8 cellular contexts compared by ENCODE assay signal in the genomic region with DNA sequence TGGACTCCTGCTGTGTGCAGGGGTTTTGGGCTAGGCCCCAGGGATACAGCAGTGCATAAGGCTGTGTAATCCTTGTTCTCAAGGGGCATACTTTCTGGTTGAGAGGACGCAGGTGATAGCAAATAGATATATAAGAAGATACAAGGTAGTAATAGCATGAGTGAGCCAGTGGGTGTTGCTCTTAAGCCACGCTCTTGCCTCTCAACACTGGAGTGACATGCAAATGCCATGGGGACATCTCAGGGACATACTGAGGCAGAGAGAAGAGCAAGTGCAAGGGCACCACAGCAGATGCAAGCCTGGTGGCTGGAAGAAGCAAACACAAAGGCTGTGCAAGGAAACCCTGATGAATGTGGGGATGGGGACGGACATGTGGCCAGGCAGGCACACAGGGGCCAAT.
DNase-seq lines count a peak whose midpoint lies in the region; ATAC-seq and TF ChIP-seq lines count a peak whose summit lies in the region.

No MANE protein-coding gene starts in this region.

- H3K4me1 ChIP-seq in Loucy (ENCODE audit: insufficient read depth, low read length, poor library complexity, severe bottlenecking): peaks cover 49% of the 10 kb centered on the region

- ATAC-seq in GM18511 (IDR thresholded peaks at IDR 0.05; ENCODE audit: unreplicated experiment) (no peak), HG03520 (IDR thresholded peaks at IDR 0.05; ENCODE audit: unreplicated experiment) (no peak)

- H3K4me3 ChIP-seq in AG09309 (ENCODE audit: control insufficient read depth, low read depth, low read length) (no peak overlapping the region), GM12875 (ENCODE audit: low read depth, low read length) (no peak overlapping the region), Loucy (ENCODE audit: low read length, poor library complexity, severe bottlenecking) (no peak overlapping the region)

- no peaks in the 10 kb centered on the region for H3K9me2 ChIP-seq in Loucy (replicated peaks; ENCODE audit: low read depth, low read length)

- no peak for DNase-seq in AG09309 (ENCODE audit: low read depth)
- DNase-seq in activated CD4-positive, alpha-beta T cell treated with anti-CD3 and anti-CD28 coated beads, Interleukin-2, amount 50 U/mL, for 1 hour: peak; percentile 17
- DNase-seq in kidney tubule cell (ENCODE audit: low spot score): peak; percentile 32
- no peak for DNase-seq in A172 (ENCODE audit: low spot score)

- H3K9ac ChIP-seq in Loucy (ENCODE audit: low read depth, low read length, poor library complexity, severe bottlenecking): no peak overlapping the region

- TF ChIP-seq CTCF in AG09309 (IDR thresholded peaks at IDR 0.05; ENCODE audit: control insufficient read depth, insufficient read depth, low read depth, low read length, missing control alignments) (peak; percentile 64), GM12875 (IDR thresholded peaks at IDR 0.05; ENCODE audit: borderline replicate concordance, insufficient read depth, low read depth, low read length) (peak; percentile 59), Loucy (conservative IDR thresholded peaks at IDR 0.05; ENCODE audit: low read length) (peak; percentile 66)

- H4K20me1 ChIP-seq in Loucy (ENCODE audit: insufficient read depth, low read length, poor library complexity, severe bottlenecking): peaks cover 91% of the 10 kb centered on the region

- no peak overlapping the region for H2AFZ ChIP-seq in Loucy (ENCODE audit: low read length)

- no peaks in the 10 kb centered on the region for H3K9me3 ChIP-seq in Loucy (ENCODE audit: insufficient read depth, low read depth, low read length)

- peaks cover 100% of the 10 kb centered on the region for H3K79me2 ChIP-seq in Loucy (ENCODE audit: insufficient read depth, low read length)

- H3K27me3 ChIP-seq in Loucy (ENCODE audit: insufficient read depth, low read length, poor library complexity, severe bottlenecking): no peaks in the 10 kb centered on the region

- H3K4me2 ChIP-seq in Loucy (ENCODE audit: low read depth, low read length, poor library complexity, severe bottlenecking): no peak overlapping the region

- peaks cover 45% of the 10 kb centered on the region; the same call in 1 of the 2 replicates for H3K36me3 ChIP-seq in Loucy (ENCODE audit: insufficient read depth, low read length)

- peaks cover 15% of the 10 kb centered on the region; the same call in 1 of the 2 replicates for H3F3A ChIP-seq in Loucy (ENCODE audit: low read depth)

Comparison
In these comparisons a context has a peak if more than half of its experiments do, and no peak if none do; other contexts are left out.
1. DNase-seq: peak in activated CD4-positive, alpha-beta T cell treated with anti-CD3 and anti-CD28 coated beads, Interleukin-2, amount 50 U/mL, for 1 hour (single experiment) and kidney tubule cell (single experiment); none in AG09309 (single experiment) and A172 (single experiment).
2. Peak in every context shown above with its lines, with median percentiles within 50 percentile points of each other: CTCF ChIP-seq.